25 cellular contexts compared by ENCODE assay signal in the genomic region with DNA sequence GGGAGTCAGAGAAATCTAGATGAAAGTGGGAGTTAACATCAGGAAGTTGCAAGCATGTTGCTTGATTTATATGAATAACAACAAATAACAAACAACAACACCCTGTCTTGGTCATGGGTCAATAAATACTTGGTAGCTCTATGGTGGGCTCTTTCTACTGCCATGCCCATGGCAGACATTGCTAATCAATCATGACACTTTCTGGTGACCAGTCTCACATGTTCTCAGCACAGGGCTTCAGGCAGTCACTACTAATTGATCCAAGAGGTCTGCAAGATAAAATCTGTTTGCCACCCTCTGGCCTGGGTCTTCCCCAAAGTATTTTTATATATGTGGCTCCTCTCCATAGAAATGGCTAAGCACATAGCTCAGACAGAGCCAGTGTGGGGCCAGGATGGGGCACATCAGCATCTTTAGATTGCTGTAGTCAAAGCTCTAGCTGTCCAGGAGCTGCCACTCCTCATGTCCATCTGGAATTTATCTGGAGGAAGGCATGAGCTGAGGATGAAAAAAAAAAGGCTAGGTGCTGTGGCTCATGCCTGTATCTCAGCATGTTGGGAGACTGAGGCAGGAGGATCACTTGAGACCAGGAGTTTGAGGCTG. TPM values are rescaled to one million over a fixed set of nuclear protein-coding genes. Genes with fewer than 3 reads are reported as not detected.
DNase-seq lines count a peak whose midpoint lies in the region; ATAC-seq, FAIRE-seq and TF ChIP-seq lines count a peak whose summit lies in the region.
"Had no signal": no experiment of that assay in that cellular context is flagged by ENCODE, and none has a peak within 500 bp of the region (broad histone marks: within the 10 kb centered on the region; RNA-seq: fewer than 3 reads in every experiment).

No MANE protein-coding gene starts in this region.

- no peak overlapping the region for H3K18ac ChIP-seq in mesendoderm (ENCODE audit: low read length)

- H3K27me3 ChIP-seq in GM12878 (replicated peaks in 1 of 2; ENCODE audit: control insufficient read depth in 2 of 2, insufficient read depth in 2 of 2, low read length in 1 of 2) (peaks cover 0 to 2% of the 10 kb centered on the region in 2 experiments; a peak in 2 of 4 replicates), mesendoderm (ENCODE audit: insufficient read depth, low read length, poor library complexity) (no peaks in the 10 kb centered on the region), sigmoid colon (no peaks in the 10 kb centered on the region), PC-9 (ENCODE audit: insufficient read depth, low read depth) (peaks cover 76% of the 10 kb centered on the region)
- H3K27me3 ChIP-seq: BE2C had no signal

- H3K9ac ChIP-seq in GM12878 (ENCODE audit: control insufficient read depth, insufficient read depth, low read length) (no peak overlapping the region), mesendoderm (ENCODE audit: low read length) (no peak overlapping the region)
- H3K9ac ChIP-seq: GM23248 had no signal

- H3K4me1 Mint-ChIP-seq in WTC11 = peaks cover 11% of the 10 kb centered on the region
- H3K4me1 Mint-ChIP-seq: CD8-positive, alpha-beta memory T cell had no signal

- H3K4ac ChIP-seq in mesendoderm (ENCODE audit: low read depth, low read length) = no peak overlapping the region

- no peak overlapping the region for H3K56ac ChIP-seq in mesendoderm (ENCODE audit: low read length)

- no peak for TF ChIP-seq EP300 in GM12878 (IDR thresholded peaks at IDR 0.05; ENCODE audit: borderline replicate concordance in 1 of 2, control insufficient read depth in 1 of 2, low read depth in 2 of 2, low read length in 2 of 2)
- TF ChIP-seq EP300 in sigmoid colon (IDR thresholded peaks at IDR 0.05) = no peak

- H3K9me3 Mint-ChIP-seq in WTC11 = peaks cover 23% of the 10 kb centered on the region

- RAD21 ChIA-PET in GM12878 (lab: Charles Lee; ENCODE audit: unreplicated experiment) = no interaction called here

- no peak overlapping the region for H2BK120ac ChIP-seq in mesendoderm (ENCODE audit: low read depth, low read length)

- intact Hi-C loops in GM12878 (cut with micrococcal nuclease; ENCODE audit: unreplicated experiment) = loop anchor here (10.0 kb wide), 1 partner anchor 475 kb away; no protein-coding TSS in a partner anchor
- intact Hi-C loops in sigmoid colon (cut with DNase I) = loop anchor here (10.0 kb wide), 1 partner anchor 175 kb away; no protein-coding TSS in a partner anchor
- intact Hi-C loops in PC-9 (cut with micrococcal nuclease; ENCODE audit: unreplicated experiment) = no loop called here

- no peaks in the 10 kb centered on the region for H3K4me1 ChIP-seq in GM12878 (ENCODE audit: control insufficient read depth, insufficient read depth, low read length)
- H3K4me1 ChIP-seq in mesendoderm (ENCODE audit: control insufficient read depth, low read depth, low read length) = peaks cover 4% of the 10 kb centered on the region
- H3K4me1 ChIP-seq in sigmoid colon = peaks cover 0 to 33% (median 29%) of the 10 kb centered on the region in 4 donors
- no peaks in the 10 kb centered on the region for H3K4me1 ChIP-seq in PC-9 (replicated peaks; ENCODE audit: insufficient read depth)
- H3K4me1 ChIP-seq: BE2C, HAP-1 had no signal

- no peaks in the 10 kb centered on the region for H3K79me1 ChIP-seq in mesendoderm (ENCODE audit: low read length)

- POLR2A ChIA-PET in GM12878 (lab: Charles Lee) = no interaction called here
- POLR2A ChIA-PET in WTC11 (lab: Charles Lee) = no interaction called here
- POLR2A ChIA-PET in PC-9 (lab: Charles Lee; ENCODE audit: unreplicated experiment) = no interaction called here

- ATAC-seq in GM12878 = no peak
- no peak for ATAC-seq in WTC11

- in situ Hi-C loops in GM12878 (cut with MboI) = no loop called here

- H4K20me1 ChIP-seq in GM12878 (ENCODE audit: control insufficient read depth, insufficient read depth) (no peaks in the 10 kb centered on the region; the same call in 1 of the 2 replicates), PC-9 (ENCODE audit: insufficient read depth) (no peaks in the 10 kb centered on the region)

- H2BK15ac ChIP-seq in mesendoderm (replicated peaks; ENCODE audit: low read depth) = no peak overlapping the region

- peaks cover 8% of the 10 kb centered on the region for H3K27me3 Mint-ChIP-seq in WTC11 (ENCODE audit: low read depth)

- H3K27ac Mint-ChIP-seq in WTC11 = no peak overlapping the region
- H3K27ac Mint-ChIP-seq: CD4-positive, CD25-positive, alpha-beta regulatory T cell; CD8-positive, alpha-beta memory T cell had no signal

- H4K8ac ChIP-seq in mesendoderm (ENCODE audit: low read depth, low read length) = no peak overlapping the region

- TF ChIP-seq CTCF in GM12878 (IDR thresholded peaks at IDR 0.05 in 2 of 3, conservative IDR thresholded peaks at IDR 0.05 in 1 of 3; ENCODE audit: control insufficient read depth in 2 of 3, extremely low read depth in 1 of 3, insufficient read depth in 1 of 3, low read depth in 3 of 3, low read length in 3 of 3) = no peak
- no peak for TF ChIP-seq CTCF in sigmoid colon (IDR thresholded peaks at IDR 0.05)
- no peak for TF ChIP-seq CTCF in WTC11 (IDR thresholded peaks at IDR 0.05)
- no peak for TF ChIP-seq CTCF in PC-9 (conservative IDR thresholded peaks at IDR 0.05)

- H2AFZ ChIP-seq in GM12878 (ENCODE audit: control insufficient read depth, low read depth, low read length) (no peak overlapping the region), PC-9 (no peak overlapping the region)
- H2AFZ ChIP-seq: GM23248 had no signal

- H3K27ac ChIP-seq in GM12878 (ENCODE audit: control insufficient read depth, insufficient read depth) (no peak overlapping the region), mesendoderm (ENCODE audit: low read depth, low read length) (no peak overlapping the region), sigmoid colon (no peak overlapping the region), PC-9 (no peak overlapping the region)
- H3K27ac ChIP-seq: GM23248 had no signal

- H3K36me3 Mint-ChIP-seq in WTC11 = peaks cover 7% of the 10 kb centered on the region
- H3K36me3 Mint-ChIP-seq: CD4-positive, CD25-positive, alpha-beta regulatory T cell; CD8-positive, alpha-beta memory T cell had no signal

- no peaks in the 10 kb centered on the region for H3K79me2 ChIP-seq in GM12878 (ENCODE audit: control insufficient read depth, insufficient read depth, low read length)
- H3K79me2 ChIP-seq in mesendoderm (ENCODE audit: control insufficient read depth, insufficient read depth, low read length) = no peaks in the 10 kb centered on the region
- H3K79me2 ChIP-seq in PC-9 (ENCODE audit: low read depth) = no peaks in the 10 kb centered on the region

- H2BK5ac ChIP-seq in mesendoderm (ENCODE audit: low read length) = no peak overlapping the region

- H3K36me3 ChIP-seq in GM12878 (ENCODE audit: control insufficient read depth in 2 of 2, insufficient read depth in 2 of 2, low read length in 1 of 2) = no peaks in the 10 kb centered on the region
- H3K36me3 ChIP-seq in mesendoderm (ENCODE audit: control insufficient read depth, insufficient read depth, low read length) = no peaks in the 10 kb centered on the region
- peaks cover 0 to 8% (median 0%) of the 10 kb centered on the region in 4 donors for H3K36me3 ChIP-seq in sigmoid colon
- H3K36me3 ChIP-seq in PC-9 (ENCODE audit: low read depth) = no peaks in the 10 kb centered on the region
- H3K36me3 ChIP-seq: BE2C, HAP-1 had no signal

- TF ChIP-seq POLR2A in GM12878 (IDR thresholded peaks at IDR 0.05; ENCODE audit: low read depth, low read length) = no peak
- TF ChIP-seq POLR2A in sigmoid colon (IDR thresholded peaks at IDR 0.05) = no peak

- CTCF ChIA-PET in GM12878 (lab: Yijun Ruan, JAX) (interaction anchor here (0.8 kb wide), 1 partner anchor 9 kb away, joined by 3 read pairs; no protein-coding TSS in a partner anchor), WTC11 (lab: Charles Lee) (interaction anchor here (0.8 to 1.6 kb wide), 4 partner anchors 9 to 52 kb away, joined by 3 to 5 read pairs (median 4); no protein-coding TSS in a partner anchor), PC-9 (lab: Charles Lee) (no interaction called here)

- no peak overlapping the region for H3K23ac ChIP-seq in mesendoderm (ENCODE audit: low read length)

- no peak overlapping the region for H3K4me3 Mint-ChIP-seq in WTC11
- H3K4me3 Mint-ChIP-seq: CD4-positive, CD25-positive, alpha-beta regulatory T cell; CD8-positive, alpha-beta memory T cell had no signal

- FAIRE-seq in GM12878 (lab: Jason Lieb, UNC) = no peak
- FAIRE-seq: A204.1, GM12891, GM19239 had no signal

- SMC1A ChIA-PET in GM12878 (lab: Charles Lee; ENCODE audit: uncharacterized antibody, unreplicated experiment) = no interaction called here

- DNase-seq in NCI-H460 (ENCODE audit: extremely low read depth, low read depth) (peak; percentile 6), GM12878 (ENCODE audit: low read depth, low spot score) (no peak), mesendoderm (peak; percentile 37), sigmoid colon (peak; percentile 17), WTC11 (ENCODE audit: low spot score) (no peak), NCI-H345 (lab: John Stamatoyannopoulos, UW) (no peak), PC-9 (no peak)
- DNase-seq: ACHN; BE2C; C1 segment of cervical spinal cord; CD4-positive, CD25-positive, alpha-beta regulatory T cell; CD8-positive, alpha-beta memory T cell; COR-L47; DMS 273 treated with DMSO at 0.1 percent for 48 hours; DMS53; DND-41; EL; GM23248 had no signal

- H4K5ac ChIP-seq in mesendoderm (ENCODE audit: low read length) = no peak overlapping the region

- H3F3A ChIP-seq in PC-9 (ENCODE audit: insufficient read depth, low read depth) = no peaks in the 10 kb centered on the region

- H3K4me3 ChIP-seq in GM12878 (no peak overlapping the region), mesendoderm (ENCODE audit: low read length) (no peak overlapping the region), sigmoid colon (no peak overlapping the region), PC-9 (no peak overlapping the region)
- H3K4me3 ChIP-seq: GM23248, HAP-1 had no signal

- H3K4me2 ChIP-seq in GM12878 (ENCODE audit: control insufficient read depth, insufficient read depth) (no peak overlapping the region), mesendoderm (ENCODE audit: low read length) (no peak overlapping the region), PC-9 (no peak overlapping the region)

- H3K9me2 ChIP-seq in PC-9 (ENCODE audit: insufficient read depth) = no peaks in the 10 kb centered on the region

- H3K9me3 ChIP-seq in GM12878 (replicated peaks; ENCODE audit: control insufficient read depth, insufficient read depth, low read length) (no peaks in the 10 kb centered on the region; the same call in 2 of the 3 replicates), sigmoid colon (no peaks in the 10 kb centered on the region), PC-9 (ENCODE audit: insufficient read depth, low read depth) (no peaks in the 10 kb centered on the region)
- H3K9me3 ChIP-seq: BE2C, HAP-1 had no signal

- no peak overlapping the region for H2AK5ac ChIP-seq in mesendoderm (ENCODE audit: low read length)

- BruUV-seq in GM12878 (replicated peaks; lab: Mats Ljungman, UMichigan) (no TSS peak), PC-9 (replicated peaks; lab: Mats Ljungman, UMichigan) (no TSS peak)

- no peak for TF ChIP-seq RAD21 in GM12878 (IDR thresholded peaks at IDR 0.05; ENCODE audit: insufficient read depth, low read depth, low read length)

RNA-seq across cellular contexts. Expression of a gene that starts 51.2 kb away (rescaled TPM):
- total RNA-seq in NCI-H460 (2014; rRNA removed; shearing (Covaris generic)) = not detected in 2 replicates
- not detected in 2 replicates for polyA plus RNA-seq in NCI-H460 (2014; cell fraction: nucleus; rRNA removed)
- total RNA-seq in GM12878 (2013; cell fraction: nucleolus; rRNA removed) = 1.6 and 1.7 TPM in 2 replicates
- total RNA-seq in GM12878 (2014; rRNA removed) (under 0.01 TPM in 1 of 2 replicates, not detected in the other), GM12878 (2014; rRNA removed; fragmentation: Illumina TruSeq; extraction: Trizol) (not detected in 2 replicates), GM12878 (2021) (0.10 TPM in 1 of 2 replicates, not detected in the other), sigmoid colon (10 to 100 TPM in 3 of 4 donors, 1 to 10 TPM in 1; 3.9 to 16.9 (median 13.6) TPM), WTC11 (2021) (1.1 to 2.5 TPM (median 1.3 TPM) in 3 replicates), PC-9 (2021) (not detected in 2 replicates)
- polyA plus RNA-seq in GM12878 (2011; ENCODE audit: low read depth) = 0.03 TPM
- polyA plus RNA-seq in GM12878 (2011; rRNA removed) (0.15 and 0.17 TPM in 2 replicates), GM12878 (2014; fragmentation: Illumina TruSeq; extraction: Trizol) (0.01 TPM in 1 of 2 replicates, not detected in the other), GM12878 (2014; fragmentation: Nextera tagmentation; extraction: Ambion mirVana) (not detected), GM12878 (2014; rRNA removed) (0.03 and 0.09 TPM in 2 replicates), GM12878 (2016; fragmentation: Nextera tagmentation; extraction: Ambion mirVana) (not detected), sigmoid colon (1 to 10 TPM in 1 of 3 donors, under 1 TPM in 2; under 0.01 to 7.2 (median 0.23) TPM)
- 0.08 and 0.09 TPM in 2 replicates for polyA plus RNA-seq in GM12878 (2011; cell fraction: cytosol; rRNA removed)
- polyA plus RNA-seq in GM12878 (2011; cell fraction: nucleus; rRNA removed) = 0.53 and 0.94 TPM in 2 replicates
- polyA plus RNA-seq in GM12878 (2012) = 0.04 and 0.24 TPM in 2 replicates
- 0.05 and 0.15 TPM in 2 replicates for polyA minus RNA-seq in GM12878 (2011; rRNA and poly(A)+ RNA removed)
- polyA minus RNA-seq in GM12878 (2011; cell fraction: cytosol; rRNA and poly(A)+ RNA removed) = not detected in 2 replicates
- polyA minus RNA-seq in GM12878 (2011; cell fraction: nucleus; rRNA and poly(A)+ RNA removed) = 0.12 and 0.19 TPM in 2 replicates
- 0.25 TPM for polyA plus RNA-seq in mesendoderm (2013, experiment 1 of 2)
- polyA plus RNA-seq in mesendoderm (2013, experiment 2 of 2) = 0.22 TPM
- total RNA-seq: CD4-positive, CD25-positive, alpha-beta regulatory T cell; CD8-positive, alpha-beta memory T cell; G401; H4; HT-29 had no signal
- polyA plus RNA-seq: GM23248 had no signal

Comparison
In these comparisons a context has a peak if more than half of its experiments do, and no peak if none do; other contexts are left out.
1. DNase-seq: peak in NCI-H460 (single experiment), mesendoderm (single experiment) and sigmoid colon (single experiment); none in GM12878 (single experiment), WTC11 (single experiment), NCI-H345 (single experiment) and PC-9 (0 of 2).